14 cellular contexts compared by ENCODE assay signal in genomic region chr2:55649211-55649610, GRCh38. TPM values are rescaled to one million over a fixed set of nuclear protein-coding genes. Genes with fewer than 3 reads are reported as not detected.
DNase-seq lines count a peak whose midpoint lies in the region; ATAC-seq, FAIRE-seq and TF ChIP-seq lines count a peak whose summit lies in the region.
"Had no signal": no experiment of that assay in that cellular context is flagged by ENCODE, and none has a peak within 500 bp of the region (broad histone marks: within the 10 kb centered on the region; RNA-seq: fewer than 3 reads in every experiment).

No MANE protein-coding gene starts in this region.

- no peak overlapping the region for H3K4me2 ChIP-seq in endothelial cell of umbilical vein (ENCODE audit: insufficient read depth, low read length)

- peak; percentile 11 for DNase-seq in EH (ENCODE audit: low read depth)
- no peak for DNase-seq in central memory CD8-positive, alpha-beta T cell (ENCODE audit: low spot score in 2 of 2)
- DNase-seq in endothelial cell of umbilical vein (ENCODE audit: low read depth, low spot score) = peak; percentile 52
- DNase-seq in osteocyte (ENCODE audit: extremely low spot score, unreplicated experiment) = no peak
- no peak for DNase-seq in AML-193 (lab: John Stamatoyannopoulos, UW)
- DNase-seq in stimulated activated effector memory CD8-positive, alpha-beta T cell treated with anti-CD3 and anti-CD28 coated beads, Interleukin-12 subunit alpha, Interleukin-12 subunit beta, amount 100 ng/mL, for 72 hours (ENCODE audit: low spot score in 2 of 2) = no peak
- DNase-seq in HAP-1 (ENCODE audit: low spot score in 2 of 2) = no peak
- DNase-seq: Calu3, DMS 273 treated with DMSO at 0.1 percent for 48 hours, GM23248 had no signal

- H3K27ac ChIP-seq in endothelial cell of umbilical vein (ENCODE audit: insufficient read depth, low read depth, low read length) = no peak overlapping the region
- H3K27ac ChIP-seq: GM23248 had no signal

- FAIRE-seq in endothelial cell of umbilical vein (lab: Jason Lieb, UNC) = no peak
- FAIRE-seq: GM12878, GM18507, H54 had no signal

- H3K9ac ChIP-seq in endothelial cell of umbilical vein (replicated peaks; ENCODE audit: extremely low read depth, insufficient read depth, low read length) = no peak overlapping the region
- H3K9ac ChIP-seq: GM23248 had no signal

- ATAC-seq in central memory CD8-positive, alpha-beta T cell (replicated peaks; ENCODE audit: extremely low read depth, poor library complexity, severe bottlenecking) = no peak
- ATAC-seq in stimulated activated effector memory CD8-positive, alpha-beta T cell treated with anti-CD3 and anti-CD28 coated beads, Interleukin-12 subunit alpha, Interleukin-12 subunit beta, amount 100 ng/mL, for 72 hours = no peak
- ATAC-seq: GM12878 had no signal

- TF ChIP-seq CTCF in endothelial cell of umbilical vein (IDR thresholded peaks at IDR 0.05; ENCODE audit: extremely low read depth in 1 of 2, insufficient read depth in 1 of 2, low read depth in 1 of 2, low read length in 2 of 2) = no peak
- TF ChIP-seq CTCF in osteocyte (IDR thresholded peaks at IDR 0.05) = no peak

- H3K4me3 Mint-ChIP-seq in central memory CD8-positive, alpha-beta T cell = no peak overlapping the region
- H3K4me3 Mint-ChIP-seq in osteocyte (ENCODE audit: unreplicated experiment) = no peak overlapping the region
- H3K4me3 Mint-ChIP-seq in stimulated activated effector memory CD8-positive, alpha-beta T cell treated with anti-CD3 and anti-CD28 coated beads, Interleukin-12 subunit alpha, Interleukin-12 subunit beta, amount 100 ng/mL, for 72 hours = no peak overlapping the region
- H3K4me3 Mint-ChIP-seq: IgD-negative memory B cell had no signal

- H3K36me3 ChIP-seq in endothelial cell of umbilical vein (ENCODE audit: control insufficient read depth in 2 of 2, extremely low read depth in 1 of 2, insufficient read depth in 2 of 2, low read length in 2 of 2) = peaks cover 0 to 2% of the 10 kb centered on the region in 2 experiments
- peaks cover 42% of the 10 kb centered on the region for H3K36me3 ChIP-seq in HAP-1 (replicated peaks)

- dilution Hi-C loops in endothelial cell of umbilical vein (cut with MboI; ENCODE audit: extremely low pct_ligation_motif_present, low sequenced_read_pairs) = no loop called here

- no peaks in the 10 kb centered on the region for H3K27me3 ChIP-seq in endothelial cell of umbilical vein (ENCODE audit: control insufficient read depth in 2 of 2, insufficient read depth in 2 of 2, low read length in 2 of 2)
- H3K27me3 ChIP-seq in HAP-1 (ENCODE audit: low read depth) = no peaks in the 10 kb centered on the region

- H3K4me1 ChIP-seq in endothelial cell of umbilical vein (ENCODE audit: control insufficient read depth, extremely low read depth, insufficient read depth, low read length) = no peaks in the 10 kb centered on the region
- H3K4me1 ChIP-seq in HAP-1 = no peaks in the 10 kb centered on the region

- H3K4me1 Mint-ChIP-seq in central memory CD8-positive, alpha-beta T cell = no peaks in the 10 kb centered on the region
- H3K4me1 Mint-ChIP-seq in osteocyte (ENCODE audit: unreplicated experiment) = peaks cover 6% of the 10 kb centered on the region
- no peaks in the 10 kb centered on the region for H3K4me1 Mint-ChIP-seq in stimulated activated effector memory CD8-positive, alpha-beta T cell treated with anti-CD3 and anti-CD28 coated beads, Interleukin-12 subunit alpha, Interleukin-12 subunit beta, amount 100 ng/mL, for 72 hours
- H3K4me1 Mint-ChIP-seq: IgD-negative memory B cell had no signal

- no peaks in the 10 kb centered on the region for H3K27me3 Mint-ChIP-seq in central memory CD8-positive, alpha-beta T cell
- H3K27me3 Mint-ChIP-seq in osteocyte (ENCODE audit: unreplicated experiment) = no peaks in the 10 kb centered on the region
- H3K27me3 Mint-ChIP-seq: IgD-negative memory B cell had no signal

- H3K9me3 ChIP-seq in endothelial cell of umbilical vein (replicated peaks; ENCODE audit: control insufficient read depth, insufficient read depth, low read length) = no peaks in the 10 kb centered on the region
- H3K9me3 ChIP-seq in HAP-1 = no peaks in the 10 kb centered on the region

- no peaks in the 10 kb centered on the region for H3K79me2 ChIP-seq in endothelial cell of umbilical vein (ENCODE audit: control insufficient read depth, insufficient read depth, low read length)

- CTCF ChIA-PET in endothelial cell of umbilical vein (lab: Charles Lee) = interaction anchor here (1.2 kb wide), 1 partner anchor 10 kb away, joined by 3 read pairs; no protein-coding TSS in a partner anchor

- POLR2A ChIA-PET in endothelial cell of umbilical vein (lab: Charles Lee) = no interaction called here

- in situ Hi-C loops in HAP-1 (cut with MboI; ENCODE audit: low sequenced_read_pairs) = no loop called here

- no peak overlapping the region for H2AFZ ChIP-seq in endothelial cell of umbilical vein (ENCODE audit: low read depth, low read length)
- H2AFZ ChIP-seq: GM23248 had no signal

- no peaks in the 10 kb centered on the region for H3K9me3 Mint-ChIP-seq in central memory CD8-positive, alpha-beta T cell
- H3K9me3 Mint-ChIP-seq in osteocyte (ENCODE audit: unreplicated experiment) = no peaks in the 10 kb centered on the region
- no peaks in the 10 kb centered on the region for H3K9me3 Mint-ChIP-seq in stimulated activated effector memory CD8-positive, alpha-beta T cell treated with anti-CD3 and anti-CD28 coated beads, Interleukin-12 subunit alpha, Interleukin-12 subunit beta, amount 100 ng/mL, for 72 hours
- H3K9me3 Mint-ChIP-seq: IgD-negative memory B cell had no signal

- H4K20me1 ChIP-seq in endothelial cell of umbilical vein (replicated peaks; ENCODE audit: control insufficient read depth, extremely low read depth, insufficient read depth, low read length) = no peaks in the 10 kb centered on the region

- no peaks in the 10 kb centered on the region for H3K9me1 ChIP-seq in endothelial cell of umbilical vein (replicated peaks; ENCODE audit: control insufficient read depth, extremely low read depth, insufficient read depth, low read length)

- H3K4me3 ChIP-seq in endothelial cell of umbilical vein (replicated peaks in 1 of 3; ENCODE audit: insufficient read depth in 1 of 3, low read depth in 1 of 3, low read length in 3 of 3) (no peak overlapping the region), HAP-1 (no peak overlapping the region)
- H3K4me3 ChIP-seq: GM12878, GM23248 had no signal

- H3K36me3 Mint-ChIP-seq in central memory CD8-positive, alpha-beta T cell (ENCODE audit: insufficient read depth) = peaks cover 25% of the 10 kb centered on the region
- H3K36me3 Mint-ChIP-seq in osteocyte (ENCODE audit: unreplicated experiment) = peaks cover 15% of the 10 kb centered on the region
- peaks cover 81% of the 10 kb centered on the region for H3K36me3 Mint-ChIP-seq in stimulated activated effector memory CD8-positive, alpha-beta T cell treated with anti-CD3 and anti-CD28 coated beads, Interleukin-12 subunit alpha, Interleukin-12 subunit beta, amount 100 ng/mL, for 72 hours

- BruUV-seq in endothelial cell of umbilical vein (replicated peaks; lab: Mats Ljungman, UMichigan) = no TSS peak

- no peak for TF ChIP-seq POLR2A in endothelial cell of umbilical vein (IDR thresholded peaks at IDR 0.05; ENCODE audit: low read depth, low read length)

- intact Hi-C loops in endothelial cell of umbilical vein (cut with micrococcal nuclease) = no loop called here

- H3K27ac Mint-ChIP-seq in central memory CD8-positive, alpha-beta T cell (ENCODE audit: low read depth) = peak overlapping the region; percentile 60
- H3K27ac Mint-ChIP-seq in osteocyte (ENCODE audit: unreplicated experiment) = peak overlapping the region; percentile 11
- H3K27ac Mint-ChIP-seq in stimulated activated effector memory CD8-positive, alpha-beta T cell treated with anti-CD3 and anti-CD28 coated beads, Interleukin-12 subunit alpha, Interleukin-12 subunit beta, amount 100 ng/mL, for 72 hours = no peak overlapping the region
- H3K27ac Mint-ChIP-seq: IgD-negative memory B cell had no signal

TF ChIP-seq in endothelial cell of umbilical vein, 7 proteins besides CTCF, POLR2A, EP300 and RAD21:
- TF ChIP-seq POLR2AphosphoS5 (IDR thresholded peaks at IDR 0.05; ENCODE audit: insufficient read depth, low read depth, low read length) = no peak

RNA-seq across cellular contexts. Expression of gene PPP4R3B, which starts 31.8 kb away (rescaled TPM):
- 49.0 and 51.5 TPM in 2 replicates for total RNA-seq in endothelial cell of umbilical vein
- polyA plus RNA-seq in endothelial cell of umbilical vein = 9.4 and 11.2 TPM in 2 replicates
- 14.5 and 14.6 TPM in 2 replicates for polyA plus RNA-seq in endothelial cell of umbilical vein (2011; cell fraction: cytosol; rRNA removed)
- polyA plus RNA-seq in endothelial cell of umbilical vein (2011; cell fraction: nucleus; rRNA removed) = 22.5 and 31.5 TPM in 2 replicates
- polyA plus RNA-seq in endothelial cell of umbilical vein (2012) = 27.6 and 37.3 TPM in 2 replicates
- 15.4 and 17.8 TPM in 2 replicates for polyA minus RNA-seq in endothelial cell of umbilical vein
- 30.7 TPM for polyA minus RNA-seq in endothelial cell of umbilical vein (2011; cell fraction: cytosol; rRNA and poly(A)+ RNA removed)
- 36.4 and 45.9 TPM in 2 replicates for polyA minus RNA-seq in endothelial cell of umbilical vein (2011; cell fraction: nucleus; rRNA and poly(A)+ RNA removed)
- 49.7 and 53.4 TPM in 2 replicates for total RNA-seq in osteocyte

RNA-seq across cellular contexts. Expression of gene PNPT1, which starts 44.4 kb away (rescaled TPM):
- total RNA-seq in endothelial cell of umbilical vein (32.4 and 34.2 TPM in 2 replicates), osteocyte (17.8 and 28.8 TPM in 2 replicates)
- 6.6 and 7.0 TPM in 2 replicates for polyA plus RNA-seq in endothelial cell of umbilical vein
- polyA plus RNA-seq in endothelial cell of umbilical vein (2011; cell fraction: cytosol; rRNA removed) = 9.1 and 9.7 TPM in 2 replicates
- 22.0 and 27.9 TPM in 2 replicates for polyA plus RNA-seq in endothelial cell of umbilical vein (2011; cell fraction: nucleus; rRNA removed)
- 25.4 and 28.8 TPM in 2 replicates for polyA plus RNA-seq in endothelial cell of umbilical vein (2012)
- polyA minus RNA-seq in endothelial cell of umbilical vein = 12.8 and 17.0 TPM in 2 replicates
- polyA minus RNA-seq in endothelial cell of umbilical vein (2011; cell fraction: cytosol; rRNA and poly(A)+ RNA removed) = 74.1 TPM
- polyA minus RNA-seq in endothelial cell of umbilical vein (2011; cell fraction: nucleus; rRNA and poly(A)+ RNA removed) = 13.1 and 13.2 TPM in 2 replicates

Comparison
In these comparisons a context has a peak if more than half of its experiments do, and no peak if none do; other contexts are left out.
1. DNase-seq: peak in EH (single experiment) and endothelial cell of umbilical vein (single experiment); none in central memory CD8-positive, alpha-beta T cell (0 of 2), osteocyte (single experiment), AML-193 (0 of 2), stimulated activated effector memory CD8-positive, alpha-beta T cell treated with anti-CD3 and anti-CD28 coated beads, Interleukin-12 subunit alpha, Interleukin-12 subunit beta, amount 100 ng/mL, for 72 hours (0 of 2) and HAP-1 (0 of 2).